Comparison of ENCODE assay signal across 8 cellular contexts in genomic region chr19:1383014-1383310, GRCh38. TPM values are rescaled to one million over a fixed set of nuclear protein-coding genes. Genes with fewer than 3 reads are reported as not detected.
A peak's percentile ranks its signal among the peaks of the same experiment; 100 is the strongest.
DNase-seq lines count a peak whose midpoint lies in the region; ATAC-seq, FAIRE-seq and TF ChIP-seq lines count a peak whose summit lies in the region.

No MANE protein-coding gene starts in this region.

- H3K9me3 ChIP-seq in HepG2 (ENCODE audit: low read length) (no peaks in the 10 kb centered on the region), right lobe of liver (no peaks in the 10 kb centered on the region), lower lobe of right lung (no peaks in the 10 kb centered on the region)

- H3K4me1 Mint-ChIP-seq in activated T-helper 1 cell treated with anti-CD3 and anti-CD28 coated beads, Interleukin-12 subunit alpha, Interleukin-12 subunit beta, Interleukin-2, Interleukin-4 antibody, amounts not matched to agents 30 ng/mL and 10 ng/mL and 1 ng/mL, durations not matched to agents 14 hours and 24 hours and 36 hours (ENCODE audit: low read depth), result peaks cover 18% of the 10 kb centered on the region

- H3K27ac Mint-ChIP-seq in activated T-helper 1 cell treated with anti-CD3 and anti-CD28 coated beads, Interleukin-12 subunit alpha, Interleukin-12 subunit beta, Interleukin-2, Interleukin-4 antibody, amounts not matched to agents 30 ng/mL and 10 ng/mL and 1 ng/mL, durations not matched to agents 14 hours and 24 hours and 36 hours, result peak overlapping the region; percentile 99

- BruUV-seq in HepG2 (replicated peaks; lab: Mats Ljungman, UMichigan), result no TSS peak

- POLR2A ChIA-PET in HepG2 (lab: Yijun Ruan, JAX), result interaction anchor here (1.0 to 3.4 kb wide), 7 partner anchors 9 to 139 kb away, joined by 3 to 24 read pairs (median 7); partner anchors contain the start of gene CIRBP

- WGBS in HepG2 (ENCODE audit: low lambda C conversion rate), result 14% methylated on average over 9 of the region's 9 CpGs
- WGBS in right lobe of liver (ENCODE audit: insufficient coverage, low coverage, low lambda C conversion rate, missing lambda C conversion rate), result 12% methylated on average over 7 of the region's 9 CpGs

- H2AFZ ChIP-seq in HepG2 (ENCODE audit: low read length), result no peak overlapping the region

- H3K4me1 ChIP-seq in HepG2 (ENCODE audit: insufficient read depth, low read length) (peaks cover 43% of the 10 kb centered on the region), right lobe of liver (peaks cover 0 to 7% (median 3%) of the 10 kb centered on the region in 4 donors), lower lobe of right lung (peaks cover 18% of the 10 kb centered on the region)

- TF ChIP-seq POLR2A in HepG2 (IDR thresholded peaks at IDR 0.05; ENCODE audit: insufficient read depth in 1 of 2, low read depth in 2 of 2, low read length in 2 of 2), result no peak
- TF ChIP-seq POLR2A in right lobe of liver (IDR thresholded peaks at IDR 0.05), result no peak

- in situ Hi-C loops in HepG2 (cut with HindIII; ENCODE audit: extremely low pct_ligation_motif_present, low pct_unique_long_range_greater_than_20kb), result no loop called here

- CTCF ChIA-PET in HepG2 (lab: Yijun Ruan, JAX; ENCODE audit: low intra/inter-chr PET ratio, low total read pairs), result no interaction called here

- H3K4me3 Mint-ChIP-seq in activated T-helper 1 cell treated with anti-CD3 and anti-CD28 coated beads, Interleukin-12 subunit alpha, Interleukin-12 subunit beta, Interleukin-2, Interleukin-4 antibody, amounts not matched to agents 30 ng/mL and 10 ng/mL and 1 ng/mL, durations not matched to agents 14 hours and 24 hours and 36 hours, result peak overlapping the region; percentile 84

- no peak; the same call in 1 of the 2 replicates for TF ChIP-seq RAD21 in HepG2 (CRISPR knock-in tag; IDR thresholded peaks at IDR 0.05)

- TF ChIP-seq EP300 in HepG2 (IDR thresholded peaks at IDR 0.05; ENCODE audit: low read depth in 2 of 2, low read length in 2 of 2) (no peak), HepG2 (CRISPR knock-in tag; IDR thresholded peaks at IDR 0.05; ENCODE audit: borderline replicate concordance) (no peak)

- no peaks in the 10 kb centered on the region for H4K20me1 ChIP-seq in HepG2 (ENCODE audit: insufficient read depth, low read length)

- H3K27me3 Mint-ChIP-seq in activated T-helper 1 cell treated with anti-CD3 and anti-CD28 coated beads, Interleukin-12 subunit alpha, Interleukin-12 subunit beta, Interleukin-2, Interleukin-4 antibody, amounts not matched to agents 30 ng/mL and 10 ng/mL and 1 ng/mL, durations not matched to agents 14 hours and 24 hours and 36 hours (ENCODE audit: insufficient read depth), result peaks cover 9% of the 10 kb centered on the region

- no peak for FAIRE-seq in HepG2 (lab: Jason Lieb, UNC)

- H3K27me3 ChIP-seq in HepG2 (ENCODE audit: control insufficient read depth in 1 of 2, insufficient read depth in 2 of 2, low read length in 2 of 2) (no peaks in the 10 kb centered on the region; a peak in 1 of 5 replicates), right lobe of liver (no peaks in the 10 kb centered on the region), lower lobe of right lung (ENCODE audit: low read depth) (no peaks in the 10 kb centered on the region)

- no peak for TF ChIP-seq CTCF in HepG2 (CRISPR knock-in tag; IDR thresholded peaks at IDR 0.05)
- peak in 1 of 4 donors; percentile 4 for TF ChIP-seq CTCF in right lobe of liver (IDR thresholded peaks at IDR 0.05)
- no peak for TF ChIP-seq CTCF in lower lobe of right lung (IDR thresholded peaks at IDR 0.05)

- peaks cover 2% of the 10 kb centered on the region for H3K36me3 Mint-ChIP-seq in activated T-helper 1 cell treated with anti-CD3 and anti-CD28 coated beads, Interleukin-12 subunit alpha, Interleukin-12 subunit beta, Interleukin-2, Interleukin-4 antibody, amounts not matched to agents 30 ng/mL and 10 ng/mL and 1 ng/mL, durations not matched to agents 14 hours and 24 hours and 36 hours (ENCODE audit: low read depth)

- H3K4me3 ChIP-seq in HepG2 (replicated peaks in 1 of 3; ENCODE audit: insufficient read depth in 1 of 3, low read depth in 2 of 3, low read length in 3 of 3) (peak overlapping the region in 2 of 3 experiments; percentile 3 to 95; a peak in 1 of 6 replicates), right lobe of liver (peak overlapping the region in 1 of 3 donors; percentile 87), lower lobe of right lung (peak overlapping the region; percentile 89)

- H3K4me2 ChIP-seq in HepG2 (ENCODE audit: low read depth, low read length), result peak overlapping the region; percentile 50; the same call in 1 of the 2 replicates

- intact Hi-C loops in HepG2 (cut with micrococcal nuclease; ENCODE audit: unreplicated experiment), result no loop called here
- intact Hi-C loops in right lobe of liver (cut with DNase I), result no loop called here
- intact Hi-C loops in activated T-helper 1 cell treated with anti-CD3 and anti-CD28 coated beads, Interleukin-12 subunit alpha, Interleukin-12 subunit beta, Interleukin-2, Interleukin-4 antibody, amounts not matched to agents 30 ng/mL and 10 ng/mL and 1 ng/mL, durations not matched to agents 14 hours and 24 hours and 36 hours (cut with micrococcal nuclease), result loop anchor here (1.0 to 5.0 kb wide), 5 partner anchors 24 to 251 kb away; partner anchors contain the start of genes C19orf25, DAZAP1 and RPS15
- intact Hi-C loops in lower lobe of right lung (cut with DNase I), result no loop called here

- DNase-seq in HepG2 (ENCODE audit: low spot score) (no peak), right lobe of liver (no peak), lower lobe of right lung (no peak), superior temporal gyrus (ENCODE audit: extremely low spot score) (no peak), Ammon's horn (ENCODE audit: low spot score) (no peak)
- no peak for DNase-seq in activated T-helper 1 cell treated with anti-CD3 and anti-CD28 coated beads, Interleukin-12 subunit alpha, Interleukin-12 subunit beta, Interleukin-2, Interleukin-4 antibody, amounts not matched to agents 30 ng/mL and 10 ng/mL and 1 ng/mL, durations not matched to agents 14 hours and 24 hours and 36 hours (ENCODE audit: low spot score)
- DNase-seq in stimulated activated naive CD4-positive, alpha-beta T cell treated with Interleukin-2 at 50 U/mL for 16 hours (lab: John Stamatoyannopoulos, UW), result no peak
- no peak for DNase-seq in effector CD8-positive, alpha-beta T cell (lab: John Stamatoyannopoulos, UW)

- H3K27ac ChIP-seq in HepG2 (ENCODE audit: extremely low read length, insufficient read depth, low read length) (no peak overlapping the region), right lobe of liver (no peak overlapping the region), lower lobe of right lung (peak overlapping the region; percentile 82)

- H3K9me3 Mint-ChIP-seq in activated T-helper 1 cell treated with anti-CD3 and anti-CD28 coated beads, Interleukin-12 subunit alpha, Interleukin-12 subunit beta, Interleukin-2, Interleukin-4 antibody, amounts not matched to agents 30 ng/mL and 10 ng/mL and 1 ng/mL, durations not matched to agents 14 hours and 24 hours and 36 hours, result no peaks in the 10 kb centered on the region

- H3K79me2 ChIP-seq in HepG2 (ENCODE audit: insufficient read depth, low read length), result peaks cover 13% of the 10 kb centered on the region

- peaks cover 0 to under 1% of the 10 kb centered on the region in 2 experiments; a peak in 2 of 5 replicates for H3K36me3 ChIP-seq in HepG2 (replicated peaks in 1 of 2; ENCODE audit: control insufficient read depth in 1 of 2, insufficient read depth in 2 of 2, low read length in 2 of 2)
- H3K36me3 ChIP-seq in right lobe of liver, result peaks cover 0 to 2% (median 0%) of the 10 kb centered on the region in 4 donors
- peaks cover 5% of the 10 kb centered on the region for H3K36me3 ChIP-seq in lower lobe of right lung

- ATAC-seq in HepG2 (peak; percentile 34; the same call in 2 of the 3 replicates), right lobe of liver (no peak), lower lobe of right lung (no peak)

- H3K9ac ChIP-seq in HepG2 (ENCODE audit: insufficient read depth, low read depth, low read length), result no peak overlapping the region

RNA-seq across cellular contexts. Expression of gene NDUFS7, which starts 0.7 kb away (rescaled TPM):
- total RNA-seq in HepG2 (2016; rRNA removed; fragmentation: Illumina TruSeq; extraction: Trizol), result 41.9 and 66.9 TPM in 2 replicates
- 18.8 and 21.5 TPM in 2 replicates for total RNA-seq in HepG2 (2016; cell fraction: cytosol; rRNA removed; fragmentation: Illumina TruSeq; extraction: Trizol; ENCODE audit: low read depth)
- total RNA-seq in HepG2 (2016; cell fraction: insoluble cytoplasmic fraction; rRNA removed; fragmentation: Illumina TruSeq; extraction: Trizol), result 44.6 and 65.2 TPM in 2 replicates
- 20.5 and 26.2 TPM in 2 replicates for total RNA-seq in HepG2 (2016; cell fraction: membrane; rRNA removed; fragmentation: Illumina TruSeq; extraction: Trizol)
- 38.7 and 47.0 TPM in 2 replicates for total RNA-seq in HepG2 (2016; cell fraction: nucleus; rRNA removed; fragmentation: Illumina TruSeq; extraction: Trizol)
- 34.3 and 39.2 TPM in 2 replicates for polyA plus RNA-seq in HepG2 (2011; rRNA removed)
- polyA plus RNA-seq in HepG2 (2011; cell fraction: cytosol; rRNA removed), result 40.7 and 105 TPM in 2 replicates
- polyA plus RNA-seq in HepG2 (2011; cell fraction: nucleus; rRNA removed), result 81.3 and 103 TPM in 2 replicates
- 23.8 and 33.4 TPM in 2 replicates for polyA plus RNA-seq in HepG2 (2012)
- polyA plus RNA-seq in HepG2 (2016; cell fraction: cytosol; fragmentation: Illumina TruSeq; extraction: Trizol; ENCODE audit: low read depth), result 23.8 and 28.5 TPM in 2 replicates
- polyA plus RNA-seq in HepG2 (2016; cell fraction: insoluble cytoplasmic fraction; fragmentation: Illumina TruSeq; extraction: Trizol; ENCODE audit: low read depth), result 44.9 and 52.6 TPM in 2 replicates
- 17.9 and 21.2 TPM in 2 replicates for polyA plus RNA-seq in HepG2 (2016; cell fraction: membrane; fragmentation: Illumina TruSeq; extraction: Trizol; ENCODE audit: low read depth)
- 72.2 and 84.5 TPM in 2 replicates for polyA plus RNA-seq in HepG2 (2016; cell fraction: nucleus; fragmentation: Illumina TruSeq; extraction: Trizol; ENCODE audit: insufficient read depth, low read depth)
- polyA minus RNA-seq in HepG2 (2011; rRNA and poly(A)+ RNA removed; ENCODE audit: low replicate concordance), result 40.5 and 74.3 TPM in 2 replicates
- 34.4 and 46.1 TPM in 2 replicates for polyA minus RNA-seq in HepG2 (2011; cell fraction: cytosol; rRNA and poly(A)+ RNA removed)
- polyA minus RNA-seq in HepG2 (2011; cell fraction: nucleus; rRNA and poly(A)+ RNA removed), result 8.9 and 9.0 TPM in 2 replicates
- total RNA-seq in right lobe of liver, result 100 to 1,000 TPM in 2 of 6 experiments, 10 to 100 TPM in 4; 70.1 to 210 (median 85.0) TPM
- 97.9 and 98.8 TPM in 2 replicates for total RNA-seq in activated T-helper 1 cell treated with anti-CD3 and anti-CD28 coated beads, Interleukin-12 subunit alpha, Interleukin-12 subunit beta, Interleukin-2, Interleukin-4 antibody, amounts not matched to agents 30 ng/mL and 10 ng/mL and 1 ng/mL, durations not matched to agents 14 hours and 24 hours and 36 hours
- total RNA-seq in lower lobe of right lung, result 76.7 TPM

RNA-seq across cellular contexts. Expression of gene GAMT, which starts 18.4 kb away (rescaled TPM):
- total RNA-seq in HepG2 (2016; rRNA removed; fragmentation: Illumina TruSeq; extraction: Trizol), result 113 and 124 TPM in 2 replicates
- total RNA-seq in HepG2 (2016; cell fraction: cytosol; rRNA removed; fragmentation: Illumina TruSeq; extraction: Trizol; ENCODE audit: low read depth), result 167 and 206 TPM in 2 replicates
- total RNA-seq in HepG2 (2016; cell fraction: insoluble cytoplasmic fraction; rRNA removed; fragmentation: Illumina TruSeq; extraction: Trizol), result 112 and 125 TPM in 2 replicates
- 130 and 170 TPM in 2 replicates for total RNA-seq in HepG2 (2016; cell fraction: membrane; rRNA removed; fragmentation: Illumina TruSeq; extraction: Trizol)
- 42.6 and 51.4 TPM in 2 replicates for total RNA-seq in HepG2 (2016; cell fraction: nucleus; rRNA removed; fragmentation: Illumina TruSeq; extraction: Trizol)
- polyA plus RNA-seq in HepG2 (2011; rRNA removed), result 115 and 120 TPM in 2 replicates
- 103 and 156 TPM in 2 replicates for polyA plus RNA-seq in HepG2 (2011; cell fraction: cytosol; rRNA removed)
- polyA plus RNA-seq in HepG2 (2011; cell fraction: nucleus; rRNA removed), result 88.3 and 90.1 TPM in 2 replicates
- polyA plus RNA-seq in HepG2 (2012), result 74.3 and 76.0 TPM in 2 replicates
- 282 and 316 TPM in 2 replicates for polyA plus RNA-seq in HepG2 (2016; cell fraction: cytosol; fragmentation: Illumina TruSeq; extraction: Trizol; ENCODE audit: low read depth)
- 152 and 183 TPM in 2 replicates for polyA plus RNA-seq in HepG2 (2016; cell fraction: insoluble cytoplasmic fraction; fragmentation: Illumina TruSeq; extraction: Trizol; ENCODE audit: low read depth)
- 195 and 222 TPM in 2 replicates for polyA plus RNA-seq in HepG2 (2016; cell fraction: membrane; fragmentation: Illumina TruSeq; extraction: Trizol; ENCODE audit: low read depth)
- polyA plus RNA-seq in HepG2 (2016; cell fraction: nucleus; fragmentation: Illumina TruSeq; extraction: Trizol; ENCODE audit: insufficient read depth, low read depth), result 119 and 134 TPM in 2 replicates
- polyA minus RNA-seq in HepG2 (2011; rRNA and poly(A)+ RNA removed; ENCODE audit: low replicate concordance), result 46.3 and 144 TPM in 2 replicates
- polyA minus RNA-seq in HepG2 (2011; cell fraction: cytosol; rRNA and poly(A)+ RNA removed), result 48.8 and 63.0 TPM in 2 replicates
- polyA minus RNA-seq in HepG2 (2011; cell fraction: nucleus; rRNA and poly(A)+ RNA removed), result 20.3 and 21.1 TPM in 2 replicates
- 100 to 1,000 TPM; 151 to 380 (median 221) TPM for total RNA-seq in right lobe of liver
- 21.7 and 22.3 TPM in 2 replicates for total RNA-seq in activated T-helper 1 cell treated with anti-CD3 and anti-CD28 coated beads, Interleukin-12 subunit alpha, Interleukin-12 subunit beta, Interleukin-2, Interleukin-4 antibody, amounts not matched to agents 30 ng/mL and 10 ng/mL and 1 ng/mL, durations not matched to agents 14 hours and 24 hours and 36 hours
- total RNA-seq in lower lobe of right lung, result 7.8 TPM

RNA-seq across cellular contexts. Expression of gene DAZAP1, which starts 24.4 kb away (rescaled TPM):
- total RNA-seq in HepG2 (2016; rRNA removed; fragmentation: Illumina TruSeq; extraction: Trizol) (50.5 and 79.2 TPM in 2 replicates), right lobe of liver (10 to 100 TPM; 22.3 to 50.9 (median 42.2) TPM), lower lobe of right lung (89.4 TPM)
- total RNA-seq in HepG2 (2016; cell fraction: cytosol; rRNA removed; fragmentation: Illumina TruSeq; extraction: Trizol; ENCODE audit: low read depth), result 72.9 and 77.7 TPM in 2 replicates
- total RNA-seq in HepG2 (2016; cell fraction: insoluble cytoplasmic fraction; rRNA removed; fragmentation: Illumina TruSeq; extraction: Trizol), result 43.4 and 84.1 TPM in 2 replicates
- 104 and 106 TPM in 2 replicates for total RNA-seq in HepG2 (2016; cell fraction: membrane; rRNA removed; fragmentation: Illumina TruSeq; extraction: Trizol)
- 38.3 and 43.3 TPM in 2 replicates for total RNA-seq in HepG2 (2016; cell fraction: nucleus; rRNA removed; fragmentation: Illumina TruSeq; extraction: Trizol)
- 58.7 and 63.3 TPM in 2 replicates for polyA plus RNA-seq in HepG2 (2011; rRNA removed)
- polyA plus RNA-seq in HepG2 (2011; cell fraction: cytosol; rRNA removed), result 37.8 and 48.2 TPM in 2 replicates
- polyA plus RNA-seq in HepG2 (2011; cell fraction: nucleus; rRNA removed), result 99.5 and 105 TPM in 2 replicates
- polyA plus RNA-seq in HepG2 (2012), result 48.3 and 71.8 TPM in 2 replicates
- 108 and 114 TPM in 2 replicates for polyA plus RNA-seq in HepG2 (2016; cell fraction: cytosol; fragmentation: Illumina TruSeq; extraction: Trizol; ENCODE audit: low read depth)
- polyA plus RNA-seq in HepG2 (2016; cell fraction: insoluble cytoplasmic fraction; fragmentation: Illumina TruSeq; extraction: Trizol; ENCODE audit: low read depth), result 86.3 and 104 TPM in 2 replicates
- polyA plus RNA-seq in HepG2 (2016; cell fraction: membrane; fragmentation: Illumina TruSeq; extraction: Trizol; ENCODE audit: low read depth), result 117 and 124 TPM in 2 replicates
- 140 and 145 TPM in 2 replicates for polyA plus RNA-seq in HepG2 (2016; cell fraction: nucleus; fragmentation: Illumina TruSeq; extraction: Trizol; ENCODE audit: insufficient read depth, low read depth)
- 26.8 and 58.6 TPM in 2 replicates for polyA minus RNA-seq in HepG2 (2011; rRNA and poly(A)+ RNA removed; ENCODE audit: low replicate concordance)
- 32.1 and 33.1 TPM in 2 replicates for polyA minus RNA-seq in HepG2 (2011; cell fraction: cytosol; rRNA and poly(A)+ RNA removed)
- 35.5 and 41.4 TPM in 2 replicates for polyA minus RNA-seq in HepG2 (2011; cell fraction: nucleus; rRNA and poly(A)+ RNA removed)
- total RNA-seq in activated T-helper 1 cell treated with anti-CD3 and anti-CD28 coated beads, Interleukin-12 subunit alpha, Interleukin-12 subunit beta, Interleukin-2, Interleukin-4 antibody, amounts not matched to agents 30 ng/mL and 10 ng/mL and 1 ng/mL, durations not matched to agents 14 hours and 24 hours and 36 hours, result 301 and 304 TPM in 2 replicates

RNA-seq across cellular contexts. Expression of gene RPS15, which starts 55.2 kb away (rescaled TPM):
- 695 and 780 TPM in 2 replicates for total RNA-seq in HepG2 (2016; rRNA removed; fragmentation: Illumina TruSeq; extraction: Trizol)
- total RNA-seq in HepG2 (2016; cell fraction: cytosol; rRNA removed; fragmentation: Illumina TruSeq; extraction: Trizol; ENCODE audit: low read depth), result 693 and 734 TPM in 2 replicates
- total RNA-seq in HepG2 (2016; cell fraction: insoluble cytoplasmic fraction; rRNA removed; fragmentation: Illumina TruSeq; extraction: Trizol), result 654 and 886 TPM in 2 replicates
- total RNA-seq in HepG2 (2016; cell fraction: membrane; rRNA removed; fragmentation: Illumina TruSeq; extraction: Trizol), result 967 and 1,125 TPM in 2 replicates
- total RNA-seq in HepG2 (2016; cell fraction: nucleus; rRNA removed; fragmentation: Illumina TruSeq; extraction: Trizol), result 240 and 299 TPM in 2 replicates
- polyA plus RNA-seq in HepG2 (2011; rRNA removed), result 1,411 and 1,504 TPM in 2 replicates
- polyA plus RNA-seq in HepG2 (2011; cell fraction: cytosol; rRNA removed), result 2,214 and 3,196 TPM in 2 replicates
- 923 and 1,023 TPM in 2 replicates for polyA plus RNA-seq in HepG2 (2011; cell fraction: nucleus; rRNA removed)
- polyA plus RNA-seq in HepG2 (2012), result 1,504 and 2,202 TPM in 2 replicates
- 1,868 and 2,054 TPM in 2 replicates for polyA plus RNA-seq in HepG2 (2016; cell fraction: cytosol; fragmentation: Illumina TruSeq; extraction: Trizol; ENCODE audit: low read depth)
- polyA plus RNA-seq in HepG2 (2016; cell fraction: insoluble cytoplasmic fraction; fragmentation: Illumina TruSeq; extraction: Trizol; ENCODE audit: low read depth), result 1,628 and 1,692 TPM in 2 replicates
- 2,328 and 2,419 TPM in 2 replicates for polyA plus RNA-seq in HepG2 (2016; cell fraction: membrane; fragmentation: Illumina TruSeq; extraction: Trizol; ENCODE audit: low read depth)
- polyA plus RNA-seq in HepG2 (2016; cell fraction: nucleus; fragmentation: Illumina TruSeq; extraction: Trizol; ENCODE audit: insufficient read depth, low read depth), result 895 and 898 TPM in 2 replicates
- polyA minus RNA-seq in HepG2 (2011; rRNA and poly(A)+ RNA removed; ENCODE audit: low replicate concordance), result 538 and 916 TPM in 2 replicates
- 647 and 682 TPM in 2 replicates for polyA minus RNA-seq in HepG2 (2011; cell fraction: cytosol; rRNA and poly(A)+ RNA removed)
- 109 and 140 TPM in 2 replicates for polyA minus RNA-seq in HepG2 (2011; cell fraction: nucleus; rRNA and poly(A)+ RNA removed)
- total RNA-seq in right lobe of liver, result 1,000 to 10,000 TPM in 2 of 6 experiments, 100 to 1,000 TPM in 4; 334 to 1,615 (median 355) TPM
- total RNA-seq in activated T-helper 1 cell treated with anti-CD3 and anti-CD28 coated beads, Interleukin-12 subunit alpha, Interleukin-12 subunit beta, Interleukin-2, Interleukin-4 antibody, amounts not matched to agents 30 ng/mL and 10 ng/mL and 1 ng/mL, durations not matched to agents 14 hours and 24 hours and 36 hours, result 1,387 and 1,455 TPM in 2 replicates
- 854 TPM for total RNA-seq in lower lobe of right lung
